Comparison of ENCODE assay signal across 1 cellular context in genomic region chrX:123803331-123803983, GRCh38.
TF ChIP-seq lines count a peak whose summit lies in the region.

No MANE protein-coding gene starts in this region.

TF ChIP-seq in HepG2, 621 proteins besides CTCF, POLR2A, EP300 and RAD21 (continued from another document and continues in another):
- TF ChIP-seq SKIL (CRISPR knock-in tag; IDR thresholded peaks at IDR 0.05; ENCODE audit: borderline replicate concordance) = peak; percentile 74; the same call in 1 of the 2 replicates
- TF ChIP-seq ELF1 (CRISPR knock-in tag; IDR thresholded peaks at IDR 0.05) = 0 out of 2 replicates have a peak, but pooled peaks have one; percentile 26
- TF ChIP-seq DRAP1 (CRISPR knock-in tag; IDR thresholded peaks at IDR 0.05) = 0 out of 2 replicates have a peak, but pooled peaks have one; percentile 46
- TF ChIP-seq ATF1 (CRISPR knock-in tag; IDR thresholded peaks at IDR 0.05) = 0 out of 2 replicates have a peak, but pooled peaks have one; percentile 50
- peak; percentile 78 for TF ChIP-seq SKI (IDR thresholded peaks at IDR 0.05; ENCODE audit: partially characterized antibody)
- no peak for TF ChIP-seq RBM22 (optimal IDR thresholded peaks at IDR 0.05; ENCODE audit: low read length)
- peak; percentile 81; the same call in 1 of the 2 replicates for TF ChIP-seq RERE (CRISPR knock-in tag; IDR thresholded peaks at IDR 0.05; ENCODE audit: low read depth)
- 0 out of 2 replicates have a peak, but pooled peaks have one; percentile 39 for TF ChIP-seq ATF7-NPFF (CRISPR knock-in tag; IDR thresholded peaks at IDR 0.05; ENCODE audit: low read depth)
- peak; percentile 57; the same call in 1 of the 2 replicates for TF ChIP-seq ZNF292 (CRISPR knock-in tag; IDR thresholded peaks at IDR 0.05; ENCODE audit: borderline replicate concordance, low read depth)
- peak; percentile 71 for TF ChIP-seq RCOR2 (CRISPR knock-in tag; IDR thresholded peaks at IDR 0.05)
- TF ChIP-seq RFX1 (IDR thresholded peaks at IDR 0.05) = peak; percentile 59; the same call in 1 of the 2 replicates
- TF ChIP-seq SOX5 (CRISPR knock-in tag; IDR thresholded peaks at IDR 0.05; ENCODE audit: borderline replicate concordance) = peak; percentile 98
- peak; percentile 63; the same call in 1 of the 2 replicates for TF ChIP-seq ZBTB20 (CRISPR knock-in tag; IDR thresholded peaks at IDR 0.05; ENCODE audit: borderline replicate concordance, low read depth)
- peak; percentile 56; the same call in 1 of the 2 replicates for TF ChIP-seq HNF4A (CRISPR knock-in tag; IDR thresholded peaks at IDR 0.05)
- TF ChIP-seq ZNF703 (CRISPR knock-in tag; IDR thresholded peaks at IDR 0.05; ENCODE audit: borderline replicate concordance) = no peak
- no peak for TF ChIP-seq HIVEP1 (CRISPR knock-in tag; IDR thresholded peaks at IDR 0.05)
- TF ChIP-seq TFE3 (CRISPR knock-in tag; IDR thresholded peaks at IDR 0.05) = 0 out of 2 replicates have a peak, but pooled peaks have one; percentile 33
- TF ChIP-seq FOSL1 (CRISPR knock-in tag; IDR thresholded peaks at IDR 0.05; ENCODE audit: borderline replicate concordance) = peak; percentile 67; the same call in 1 of the 2 replicates
- TF ChIP-seq XRCC5 (optimal IDR thresholded peaks at IDR 0.05; ENCODE audit: low read length) = peak; percentile 44
- peak; percentile 74; the same call in 1 of the 2 replicates for TF ChIP-seq HNF1B (CRISPR knock-in tag; IDR thresholded peaks at IDR 0.05)
- 0 out of 2 replicates have a peak, but pooled peaks have one; percentile 37 for TF ChIP-seq NR2C2 (CRISPR knock-in tag; IDR thresholded peaks at IDR 0.05; ENCODE audit: borderline replicate concordance)
- no peak for TF ChIP-seq EED (CRISPR knock-in tag; IDR thresholded peaks at IDR 0.05)
- TF ChIP-seq ZNF883 (CRISPR knock-in tag; IDR thresholded peaks at IDR 0.05; ENCODE audit: not compliant biosample characterization) = no peak
- peak; percentile 90 for TF ChIP-seq TCF7 (IDR thresholded peaks at IDR 0.05; ENCODE audit: low read depth)
- peak; percentile 85 for TF ChIP-seq RARA (CRISPR knock-in tag; IDR thresholded peaks at IDR 0.05)
- 0 out of 2 replicates have a peak, but pooled peaks have one; percentile 44 for TF ChIP-seq ZNF331 (CRISPR knock-in tag; IDR thresholded peaks at IDR 0.05)
- TF ChIP-seq HDAC1 (CRISPR knock-in tag; IDR thresholded peaks at IDR 0.05) = peak; percentile 55; the same call in 1 of the 2 replicates
- peak; percentile 47; the same call in 1 of the 2 replicates for TF ChIP-seq SIX4 (CRISPR knock-in tag; IDR thresholded peaks at IDR 0.05)
- peak; percentile 84 for TF ChIP-seq MIXL1 (CRISPR knock-in tag; IDR thresholded peaks at IDR 0.05)
- TF ChIP-seq CEBPG (CRISPR knock-in tag; IDR thresholded peaks at IDR 0.05) = peak; percentile 58
- peak; percentile 75; the same call in 1 of the 2 replicates for TF ChIP-seq FOXJ3 (CRISPR knock-in tag; IDR thresholded peaks at IDR 0.05; ENCODE audit: borderline replicate concordance)
- 0 out of 4 replicates have a peak, but pooled peaks of 1 of the 2 experiments have one; percentile 19 for TF ChIP-seq HMGXB4 (CRISPR knock-in tag; IDR thresholded peaks at IDR 0.05; ENCODE audit: borderline replicate concordance in 1 of 2, low read depth in 1 of 2)
- TF ChIP-seq HHEX (CRISPR knock-in tag; IDR thresholded peaks at IDR 0.05) = 0 out of 2 replicates have a peak, but pooled peaks have one; percentile 22
- peak; percentile 20; the same call in 1 of the 2 replicates for TF ChIP-seq ZNF652 (CRISPR knock-in tag; IDR thresholded peaks at IDR 0.05; ENCODE audit: borderline replicate concordance, low read depth)
- peak; percentile 75; the same call in 1 of the 2 replicates for TF ChIP-seq HMG20A (CRISPR knock-in tag; IDR thresholded peaks at IDR 0.05; ENCODE audit: borderline replicate concordance)
- TF ChIP-seq ZNF138 (CRISPR knock-in tag; IDR thresholded peaks at IDR 0.05; ENCODE audit: low read depth) = no peak
- peak; percentile 62; the same call in 1 of the 2 replicates for TF ChIP-seq RFX5 (IDR thresholded peaks at IDR 0.05; ENCODE audit: low read depth, low read length)
- peak; percentile 94 for TF ChIP-seq FOXP4 (CRISPR knock-in tag; IDR thresholded peaks at IDR 0.05)
- peak; percentile 70; the same call in 1 of the 2 replicates for TF ChIP-seq NCOA2 (CRISPR knock-in tag; IDR thresholded peaks at IDR 0.05)
- no peak for TF ChIP-seq ZMAT3 (CRISPR knock-in tag; conservative IDR thresholded peaks at IDR 0.05)
- TF ChIP-seq NFIC (IDR thresholded peaks at IDR 0.05; ENCODE audit: low read length) = peak; percentile 72; the same call in 1 of the 2 replicates
- TF ChIP-seq ZBTB43 (CRISPR knock-in tag; conservative IDR thresholded peaks at IDR 0.05) = peak; percentile 87
